ENCODE assay signal across 15 cellular contexts in genomic region chr10:61834519-61834918, GRCh38.
DNase-seq lines count a peak whose midpoint lies in the region; ATAC-seq and TF ChIP-seq lines count a peak whose summit lies in the region.
"Had no signal": no experiment of that assay in that cellular context is flagged by ENCODE, and none has a peak within 500 bp of the region (broad histone marks: within the 10 kb centered on the region; RNA-seq: fewer than 3 reads in every experiment).

No MANE protein-coding gene starts in this region.

- 87 to 95% methylated on average over 1 of the region's 1 CpG for WGBS in sigmoid colon, 2 donors

- peak overlapping the region; percentile 50 for H3K27ac ChIP-seq in RWPE1
- peak overlapping the region in 3 of 4 donors; percentile 73 to 78 (median 74) for H3K27ac ChIP-seq in sigmoid colon
- no peak overlapping the region for H3K27ac ChIP-seq in gastrocnemius medialis
- H3K27ac ChIP-seq: psoas muscle had no signal

- H3K36me3 ChIP-seq in sigmoid colon, result no peaks in the 10 kb centered on the region
- no peaks in the 10 kb centered on the region for H3K36me3 ChIP-seq in gastrocnemius medialis
- H3K36me3 ChIP-seq: spleen had no signal

- no peak for TF ChIP-seq POLR2A in sigmoid colon (IDR thresholded peaks at IDR 0.05)
- no peak for TF ChIP-seq POLR2A in gastrocnemius medialis (IDR thresholded peaks at IDR 0.05)

- CTCF ChIA-PET in Calu3 (lab: Charles Lee), result interaction anchor here (0.6 to 3.5 kb wide), 10 partner anchors 31 to 1018 kb away, joined by 3 to 50 read pairs (median 4); no protein-coding TSS in a partner anchor
- CTCF ChIA-PET in RWPE1 (lab: Yijun Ruan, JAX), result no interaction called here

- no TSS peak for BruUV-seq in Calu3 (replicated peaks; lab: Mats Ljungman, UMichigan)

- peaks cover 51% of the 10 kb centered on the region for H3K4me1 Mint-ChIP-seq in Calu3 (ENCODE audit: low read depth, unreplicated experiment)
- no peaks in the 10 kb centered on the region for H3K4me1 Mint-ChIP-seq in stimulated activated effector memory CD8-positive, alpha-beta T cell treated with anti-CD3 and anti-CD28 coated beads, Interleukin-12 subunit alpha, Interleukin-12 subunit beta, amount 100 ng/mL, for 72 hours
- H3K4me1 Mint-ChIP-seq: natural killer cell had no signal

- peaks cover 5% of the 10 kb centered on the region for H3K36me3 Mint-ChIP-seq in Calu3 (ENCODE audit: insufficient read depth, unreplicated experiment)
- no peaks in the 10 kb centered on the region for H3K36me3 Mint-ChIP-seq in stimulated activated effector memory CD8-positive, alpha-beta T cell treated with anti-CD3 and anti-CD28 coated beads, Interleukin-12 subunit alpha, Interleukin-12 subunit beta, amount 100 ng/mL, for 72 hours
- H3K36me3 Mint-ChIP-seq: activated naive CD4-positive, alpha-beta T cell treated with anti-CD3 and anti-CD28 coated beads, Interleukin-2, amount 50 U/mL, for 24 hours; natural killer cell had no signal

- peaks cover 2% of the 10 kb centered on the region for H3K9me3 Mint-ChIP-seq in Calu3 (ENCODE audit: low read depth, unreplicated experiment)
- no peaks in the 10 kb centered on the region for H3K9me3 Mint-ChIP-seq in stimulated activated effector memory CD8-positive, alpha-beta T cell treated with anti-CD3 and anti-CD28 coated beads, Interleukin-12 subunit alpha, Interleukin-12 subunit beta, amount 100 ng/mL, for 72 hours
- H3K9me3 Mint-ChIP-seq: activated naive CD4-positive, alpha-beta T cell treated with anti-CD3 and anti-CD28 coated beads, Interleukin-2, amount 50 U/mL, for 24 hours; natural killer cell had no signal

- H3K4me3 ChIP-seq in sigmoid colon, result no peak overlapping the region
- no peak overlapping the region for H3K4me3 ChIP-seq in gastrocnemius medialis
- H3K4me3 ChIP-seq: psoas muscle, spleen had no signal

- H3K9me3 ChIP-seq in sigmoid colon (no peaks in the 10 kb centered on the region), gastrocnemius medialis (no peaks in the 10 kb centered on the region)
- H3K9me3 ChIP-seq: psoas muscle, spleen had no signal

- H3K27ac Mint-ChIP-seq in Calu3 (ENCODE audit: unreplicated experiment), result peak overlapping the region; percentile 28
- H3K27ac Mint-ChIP-seq in stimulated activated effector memory CD8-positive, alpha-beta T cell treated with anti-CD3 and anti-CD28 coated beads, Interleukin-12 subunit alpha, Interleukin-12 subunit beta, amount 100 ng/mL, for 72 hours, result no peak overlapping the region
- H3K27ac Mint-ChIP-seq: activated naive CD4-positive, alpha-beta T cell treated with anti-CD3 and anti-CD28 coated beads, Interleukin-2, amount 50 U/mL, for 24 hours; natural killer cell had no signal

- H3K27me3 ChIP-seq in sigmoid colon, result no peaks in the 10 kb centered on the region
- H3K27me3 ChIP-seq in gastrocnemius medialis, result no peaks in the 10 kb centered on the region
- H3K27me3 ChIP-seq: spleen had no signal

- TF ChIP-seq CTCF in Calu3 (IDR thresholded peaks at IDR 0.05; ENCODE audit: unreplicated experiment) (no peak), RWPE1 (conservative IDR thresholded peaks at IDR 0.05; ENCODE audit: low read depth) (no peak), sigmoid colon (IDR thresholded peaks at IDR 0.05) (no peak), gastrocnemius medialis (IDR thresholded peaks at IDR 0.05 in 4 of 5, conservative IDR thresholded peaks at IDR 0.05 in 1 of 5) (no peak)

- DNase-seq in Calu3 (peak; percentile 22), RWPE1 (ENCODE audit: low spot score) (no peak), sigmoid colon (no peak), NOMO-1 (lab: John Stamatoyannopoulos, UW; ENCODE audit: unreplicated experiment in 2 of 2) (no peak), GDM1 (lab: John Stamatoyannopoulos, UW) (no peak), gastrocnemius medialis (no peak)
- no peak for DNase-seq in stimulated activated effector memory CD8-positive, alpha-beta T cell treated with anti-CD3 and anti-CD28 coated beads, Interleukin-12 subunit alpha, Interleukin-12 subunit beta, amount 100 ng/mL, for 72 hours (ENCODE audit: low spot score in 2 of 2)
- DNase-seq: activated T-cell treated with anti-CD3 and anti-CD28 coated beads for 4 hours, MV-4-11, natural killer cell, NCI-H2029 treated with DMSO at 0.1 percent for 48 hours, psoas muscle, spleen had no signal

- ATAC-seq in esophagus mucosa, result peak; percentile 82
- ATAC-seq in stimulated activated effector memory CD8-positive, alpha-beta T cell treated with anti-CD3 and anti-CD28 coated beads, Interleukin-12 subunit alpha, Interleukin-12 subunit beta, amount 100 ng/mL, for 72 hours, result no peak
- no peak for ATAC-seq in gastrocnemius medialis
- ATAC-seq: psoas muscle had no signal

- H3K27me3 Mint-ChIP-seq in Calu3 (ENCODE audit: unreplicated experiment), result peaks cover 5% of the 10 kb centered on the region

- H3K4me1 ChIP-seq in sigmoid colon, result peaks cover 0 to 35% (median 32%) of the 10 kb centered on the region in 4 donors
- H3K4me1 ChIP-seq in gastrocnemius medialis, result peaks cover 25 to 26% of the 10 kb centered on the region in 2 donors

- no peak for TF ChIP-seq EP300 in sigmoid colon (IDR thresholded peaks at IDR 0.05)

- no peak overlapping the region for H3K4me3 Mint-ChIP-seq in Calu3 (ENCODE audit: low read depth, unreplicated experiment)
- no peak overlapping the region for H3K4me3 Mint-ChIP-seq in stimulated activated effector memory CD8-positive, alpha-beta T cell treated with anti-CD3 and anti-CD28 coated beads, Interleukin-12 subunit alpha, Interleukin-12 subunit beta, amount 100 ng/mL, for 72 hours
- H3K4me3 Mint-ChIP-seq: activated naive CD4-positive, alpha-beta T cell treated with anti-CD3 and anti-CD28 coated beads, Interleukin-2, amount 50 U/mL, for 24 hours; natural killer cell had no signal

- intact Hi-C loops in Calu3 (cut with micrococcal nuclease; ENCODE audit: unreplicated experiment) (loop anchor here (1.0 to 10.0 kb wide), 6 partner anchors 72 to 1017 kb away; no protein-coding TSS in a partner anchor), sigmoid colon (cut with DNase I) (loop anchor here (10.0 kb wide), 1 partner anchor 200 kb away; no protein-coding TSS in a partner anchor), gastrocnemius medialis (cut with DNase I; ENCODE audit: low total_unique reads) (no loop called here)

- in situ Hi-C loops in gastrocnemius medialis (cut with MboI; ENCODE audit: low sequenced_read_pairs in 4 of 4), result no loop called here

- POLR2A ChIA-PET in RWPE1 (lab: Yijun Ruan, JAX; ENCODE audit: low non-redundant PET), result no interaction called here

Comparison
In these comparisons a context has a peak if more than half of its experiments do, and no peak if none do; other contexts are left out.
1. H3K27ac ChIP-seq: peak in RWPE1 (single experiment) and sigmoid colon (3 of 4); none in gastrocnemius medialis (0 of 4).